ENCODE assay signal across 32 cellular contexts in genomic region chr12:61220337-61220736, GRCh38.
"Had no signal": no experiment of that assay in that cellular context is flagged by ENCODE, and none has a peak within 500 bp of the region (broad histone marks: within the 10 kb centered on the region; RNA-seq: fewer than 3 reads in every experiment).

No MANE protein-coding gene starts in this region.

- DNase-seq: activated CD4-positive, alpha-beta memory T cell treated with anti-CD3 and anti-CD28 coated beads for 36 hours; activated CD4-positive, alpha-beta T cell treated with anti-CD3 and anti-CD28 coated beads for 48 hours; activated CD4-positive, CD25-positive, alpha-beta regulatory T cell; activated CD8-positive, alpha-beta memory T cell treated with anti-CD3 and anti-CD28 coated beads, Interleukin-2, amount 50 U/mL, for 4 hours; activated gamma-delta T cell; activated naive CD4-positive, alpha-beta T cell treated with anti-CD3 and anti-CD28 coated beads, Interleukin-2, amount 10 ng/mL, durations not matched to agents 7 days and 5 days; activated naive CD8-positive, alpha-beta T cell treated with anti-CD3 and anti-CD28 coated beads, Interleukin-2, amount 10 ng/mL, durations not matched to agents 7 days and 5 days; activated T-cell treated with anti-CD3 and anti-CD28 coated beads, Interleukin-2, amount 50 U/mL, for 1 hour; dermis blood vessel endothelial cell; effector CD4-positive, alpha-beta T cell; erythroblast; heart left ventricle; hypothalamus; immature natural killer cell; kidney; mesenchymal stem cell; stimulated activated CD4-positive, alpha-beta T cell treated with anti-CD3 and anti-CD28 coated beads, Interleukin-1b, Interleukin-23, amount 100 ng/mL, for 48 hours; stimulated activated CD4-positive, alpha-beta T cell treated with anti-CD3 and anti-CD28 coated beads, Interleukin-4, amount 100 ng/mL, for 4 hours; stimulated activated CD8-positive, alpha-beta memory T cell treated with anti-CD3 and anti-CD28 coated beads, Interleukin-4, amount 100 ng/mL, for 48 hours; stimulated activated naive CD8-positive, alpha-beta T cell treated with anti-CD3 and anti-CD28 coated beads, Interleukin-15, amount 100 ng/mL, for 72 hours; substantia nigra; T-helper 1 cell had no signal

- H3K36me3 ChIP-seq: ascending aorta, heart left ventricle, right atrium auricular region, vagina had no signal

- H3K4me2 ChIP-seq: smooth muscle cell had no signal

- H3K4me3 Mint-ChIP-seq: activated CD4-positive, alpha-beta memory T cell treated with anti-CD3 and anti-CD28 coated beads for 36 hours; activated naive CD4-positive, alpha-beta T cell treated with anti-CD3 and anti-CD28 coated beads, Interleukin-2, amount 10 ng/mL, durations not matched to agents 7 days and 5 days; activated naive CD8-positive, alpha-beta T cell treated with anti-CD3 and anti-CD28 coated beads, Interleukin-2, amount 10 ng/mL, durations not matched to agents 7 days and 5 days; activated T-helper 1 cell treated with anti-CD3 and anti-CD28 coated beads, Interleukin-12 subunit alpha, Interleukin-12 subunit beta, Interleukin-2, Interleukin-4 antibody, amounts not matched to agents 30 ng/mL and 10 ng/mL and 1 ng/mL, durations not matched to agents 14 hours and 24 hours and 36 hours; central memory CD8-positive, alpha-beta T cell; immature natural killer cell; natural killer cell treated with Interleukin-12 subunit alpha and Interleukin-12 subunit beta and Interleukin-15 and Interleukin-18, amount 100 ng/mL, for 72 hours; stimulated activated memory B cell treated with anti-CD40 and anti-IgM and Interleukin-4, amounts not matched to agents 10 μg/mL and 1 μg/mL and 100 μg/mL, for 72 hours; stimulated activated naive CD8-positive, alpha-beta T cell treated with anti-CD3 and anti-CD28 coated beads, Interleukin-15, amount 100 ng/mL, for 72 hours; T-helper 2 cell treated with Interferon-gamma antibody and Interleukin-4, amounts not matched to agents 5 μg/mL and 100 μg/mL, for 36 hours; type B pancreatic cell had no signal

- H3K4me1 ChIP-seq: ascending aorta, heart left ventricle, right atrium auricular region, vagina had no signal

- H3K27me3 ChIP-seq: ascending aorta, heart left ventricle, right atrium auricular region, vagina had no signal

- ATAC-seq: heart left ventricle; natural killer cell treated with Interleukin-12 subunit alpha and Interleukin-12 subunit beta and Interleukin-15 and Interleukin-18, amount 100 ng/mL, for 72 hours; stimulated activated memory B cell treated with anti-CD40 and anti-IgM and Interleukin-4, amounts not matched to agents 10 μg/mL and 1 μg/mL and 100 μg/mL, for 72 hours; stimulated activated naive CD8-positive, alpha-beta T cell treated with anti-CD3 and anti-CD28 coated beads, Interleukin-15, amount 100 ng/mL, for 72 hours had no signal

- H3K27ac Mint-ChIP-seq: activated CD4-positive, alpha-beta memory T cell treated with anti-CD3 and anti-CD28 coated beads for 36 hours; activated naive CD4-positive, alpha-beta T cell treated with anti-CD3 and anti-CD28 coated beads, Interleukin-2, amount 10 ng/mL, durations not matched to agents 7 days and 5 days; activated naive CD8-positive, alpha-beta T cell treated with anti-CD3 and anti-CD28 coated beads, Interleukin-2, amount 10 ng/mL, durations not matched to agents 7 days and 5 days; activated T-helper 1 cell treated with anti-CD3 and anti-CD28 coated beads, Interleukin-12 subunit alpha, Interleukin-12 subunit beta, Interleukin-2, Interleukin-4 antibody, amounts not matched to agents 30 ng/mL and 10 ng/mL and 1 ng/mL, durations not matched to agents 14 hours and 24 hours and 36 hours; immature natural killer cell; natural killer cell treated with Interleukin-12 subunit alpha and Interleukin-12 subunit beta and Interleukin-15 and Interleukin-18, amount 100 ng/mL, for 72 hours; stimulated activated memory B cell treated with anti-CD40 and anti-IgM and Interleukin-4, amounts not matched to agents 10 μg/mL and 1 μg/mL and 100 μg/mL, for 72 hours; stimulated activated naive CD8-positive, alpha-beta T cell treated with anti-CD3 and anti-CD28 coated beads, Interleukin-15, amount 100 ng/mL, for 72 hours; T-helper 2 cell treated with Interferon-gamma antibody and Interleukin-4, amounts not matched to agents 5 μg/mL and 100 μg/mL, for 36 hours; type B pancreatic cell had no signal

- H3K9me3 Mint-ChIP-seq: activated T-helper 1 cell treated with anti-CD3 and anti-CD28 coated beads, Interleukin-12 subunit alpha, Interleukin-12 subunit beta, Interleukin-2, Interleukin-4 antibody, amounts not matched to agents 30 ng/mL and 10 ng/mL and 1 ng/mL, durations not matched to agents 14 hours and 24 hours and 36 hours; type B pancreatic cell had no signal

- H3K4me1 Mint-ChIP-seq: activated naive CD4-positive, alpha-beta T cell treated with anti-CD3 and anti-CD28 coated beads, Interleukin-2, amount 10 ng/mL, durations not matched to agents 7 days and 5 days; activated naive CD8-positive, alpha-beta T cell treated with anti-CD3 and anti-CD28 coated beads, Interleukin-2, amount 10 ng/mL, durations not matched to agents 7 days and 5 days; central memory CD8-positive, alpha-beta T cell; immature natural killer cell; stimulated activated memory B cell treated with anti-CD40 and anti-IgM and Interleukin-4, amounts not matched to agents 10 μg/mL and 1 μg/mL and 100 μg/mL, for 72 hours; stimulated activated naive CD8-positive, alpha-beta T cell treated with anti-CD3 and anti-CD28 coated beads, Interleukin-15, amount 100 ng/mL, for 72 hours had no signal

- H3K9me3 ChIP-seq: ascending aorta, right atrium auricular region, vagina had no signal

- H3K4me3 ChIP-seq: ascending aorta, heart left ventricle, right atrium auricular region, smooth muscle cell, vagina had no signal

- H3K27me3 Mint-ChIP-seq: activated CD4-positive, alpha-beta memory T cell treated with anti-CD3 and anti-CD28 coated beads for 36 hours; activated naive CD4-positive, alpha-beta T cell treated with anti-CD3 and anti-CD28 coated beads, Interleukin-2, amount 10 ng/mL, durations not matched to agents 7 days and 5 days; activated naive CD8-positive, alpha-beta T cell treated with anti-CD3 and anti-CD28 coated beads, Interleukin-2, amount 10 ng/mL, durations not matched to agents 7 days and 5 days; central memory CD8-positive, alpha-beta T cell; natural killer cell treated with Interleukin-12 subunit alpha and Interleukin-12 subunit beta and Interleukin-15 and Interleukin-18, amount 100 ng/mL, for 72 hours; stimulated activated memory B cell treated with anti-CD40 and anti-IgM and Interleukin-4, amounts not matched to agents 10 μg/mL and 1 μg/mL and 100 μg/mL, for 72 hours; stimulated activated naive CD8-positive, alpha-beta T cell treated with anti-CD3 and anti-CD28 coated beads, Interleukin-15, amount 100 ng/mL, for 72 hours; type B pancreatic cell had no signal

- H3K27ac ChIP-seq: ascending aorta, heart left ventricle, right atrium auricular region, vagina had no signal

- H3K36me3 Mint-ChIP-seq: activated CD4-positive, alpha-beta memory T cell treated with anti-CD3 and anti-CD28 coated beads for 36 hours; activated naive CD4-positive, alpha-beta T cell treated with anti-CD3 and anti-CD28 coated beads, Interleukin-2, amount 10 ng/mL, durations not matched to agents 7 days and 5 days; activated naive CD8-positive, alpha-beta T cell treated with anti-CD3 and anti-CD28 coated beads, Interleukin-2, amount 10 ng/mL, durations not matched to agents 7 days and 5 days; stimulated activated memory B cell treated with anti-CD40 and anti-IgM and Interleukin-4, amounts not matched to agents 10 μg/mL and 1 μg/mL and 100 μg/mL, for 72 hours; type B pancreatic cell had no signal
